26 cellular contexts compared by ENCODE assay signal in genomic region chr5:177188775-177189174, GRCh38. TPM values are rescaled to one million over a fixed set of nuclear protein-coding genes. Genes with fewer than 3 reads are reported as not detected.
DNase-seq lines count a peak whose midpoint lies in the region; ATAC-seq, FAIRE-seq and TF ChIP-seq lines count a peak whose summit lies in the region.
"Had no signal": no experiment of that assay in that cellular context is flagged by ENCODE, and none has a peak within 500 bp of the region (broad histone marks: within the 10 kb centered on the region; RNA-seq: fewer than 3 reads in every experiment).

No MANE protein-coding gene starts in this region.

- no peaks in the 10 kb centered on the region for H3K9me3 Mint-ChIP-seq in activated CD4-positive, alpha-beta T cell treated with anti-CD3 and anti-CD28 coated beads for 36 hours (ENCODE audit: low read depth)
- H3K9me3 Mint-ChIP-seq in central memory CD8-positive, alpha-beta T cell = no peaks in the 10 kb centered on the region
- no peaks in the 10 kb centered on the region for H3K9me3 Mint-ChIP-seq in nephron progenitor cell
- H3K9me3 Mint-ChIP-seq: CD14-positive monocyte had no signal

- H3K9me3 ChIP-seq in ascending aorta = no peaks in the 10 kb centered on the region
- H3K9me3 ChIP-seq: breast epithelium, lower lobe of right lung, prostate gland, sigmoid colon, stomach, tibial artery had no signal

- H3K27ac ChIP-seq in ascending aorta = no peak overlapping the region
- H3K27ac ChIP-seq: 22Rv1, breast epithelium, lower lobe of right lung, prostate gland, sigmoid colon, stomach, tibial artery had no signal

- H3K4me1 ChIP-seq in ascending aorta = peaks cover 0 to 3% of the 10 kb centered on the region in 2 donors
- H3K4me1 ChIP-seq: breast epithelium, prostate gland had no signal

- no peaks in the 10 kb centered on the region for H3K27me3 ChIP-seq in ascending aorta
- H3K27me3 ChIP-seq: breast epithelium, sigmoid colon, stomach, tibial artery had no signal

- POLR2A ChIA-PET in activated CD4-positive, alpha-beta T cell treated with anti-CD3 and anti-CD28 coated beads for 36 hours (lab: Charles Lee) = no interaction called here

- H3K4me3 Mint-ChIP-seq in activated CD4-positive, alpha-beta T cell treated with anti-CD3 and anti-CD28 coated beads for 36 hours = no peak overlapping the region
- H3K4me3 Mint-ChIP-seq in central memory CD8-positive, alpha-beta T cell = no peak overlapping the region
- no peak overlapping the region for H3K4me3 Mint-ChIP-seq in nephron progenitor cell
- H3K4me3 Mint-ChIP-seq: CD14-positive monocyte had no signal

- no peak overlapping the region for H3K4me3 ChIP-seq in ascending aorta
- H3K4me3 ChIP-seq: breast epithelium, lower lobe of right lung, prostate gland, sigmoid colon, stomach, tibial artery had no signal

- DNase-seq in activated CD4-positive, alpha-beta T cell treated with anti-CD3 and anti-CD28 coated beads for 36 hours = no peak
- no peak for DNase-seq in activated CD4-positive, alpha-beta T cell treated with anti-CD3 and anti-CD28 coated beads, Interleukin-2, amount 50 U/mL, for 4 hours
- DNase-seq in central memory CD8-positive, alpha-beta T cell (ENCODE audit: low spot score in 2 of 2) = no peak
- DNase-seq in nephron progenitor cell (no peak), ascending aorta (ENCODE audit: low spot score in 2 of 2) (no peak)
- DNase-seq in NK-92 treated with Interleukin-12 subunit alpha and Interleukin-12 subunit beta, amount 100 ng/mL, for 24 hours (lab: John Stamatoyannopoulos, UW) = no peak
- DNase-seq: amniotic stem cell; effector CD8-positive, alpha-beta T cell; head of caudate nucleus; lower lobe of right lung; NCI-H1105; NCI-H2029 treated with DMSO at 0.1 percent for 48 hours; NCI-H526 treated with DMSO at 0.1 percent for 48 hours; SIG-M5; sigmoid colon; stomach; tibial artery had no signal

- intact Hi-C loops in activated CD4-positive, alpha-beta T cell treated with anti-CD3 and anti-CD28 coated beads for 36 hours (cut with DNase I, micrococcal nuclease) = no loop called here
- intact Hi-C loops in ascending aorta (cut with DNase I) = no loop called here

- H3K4me1 Mint-ChIP-seq in activated CD4-positive, alpha-beta T cell treated with anti-CD3 and anti-CD28 coated beads for 36 hours = peaks cover 25% of the 10 kb centered on the region
- peaks cover 26% of the 10 kb centered on the region for H3K4me1 Mint-ChIP-seq in central memory CD8-positive, alpha-beta T cell
- H3K4me1 Mint-ChIP-seq in nephron progenitor cell = no peaks in the 10 kb centered on the region

- H3K27me3 Mint-ChIP-seq in activated CD4-positive, alpha-beta T cell treated with anti-CD3 and anti-CD28 coated beads for 36 hours = no peaks in the 10 kb centered on the region
- H3K27me3 Mint-ChIP-seq in central memory CD8-positive, alpha-beta T cell = no peaks in the 10 kb centered on the region
- H3K27me3 Mint-ChIP-seq in nephron progenitor cell (ENCODE audit: low read depth, poor library complexity) = no peaks in the 10 kb centered on the region

- FAIRE-seq in G401.6 (lab: Jason Lieb, UNC) = peak; percentile 37
- FAIRE-seq: colon, GM12892, H1 had no signal

- H3K36me3 ChIP-seq in ascending aorta = peaks cover 8 to 24% of the 10 kb centered on the region in 2 donors
- H3K36me3 ChIP-seq: breast epithelium, prostate gland had no signal

- no peak for ATAC-seq in activated CD4-positive, alpha-beta T cell treated with anti-CD3 and anti-CD28 coated beads for 36 hours
- ATAC-seq in central memory CD8-positive, alpha-beta T cell (replicated peaks; ENCODE audit: extremely low read depth, poor library complexity, severe bottlenecking) = no peak
- ATAC-seq in HG02970 (IDR thresholded peaks at IDR 0.05; ENCODE audit: low FRiP score, unreplicated experiment) = no peak
- ATAC-seq: lower lobe of right lung had no signal

- H3K27ac Mint-ChIP-seq in activated CD4-positive, alpha-beta T cell treated with anti-CD3 and anti-CD28 coated beads for 36 hours = peak overlapping the region; percentile 31
- H3K27ac Mint-ChIP-seq in central memory CD8-positive, alpha-beta T cell (ENCODE audit: low read depth) = peak overlapping the region; percentile 62
- peak overlapping the region; percentile 40 for H3K27ac Mint-ChIP-seq in nephron progenitor cell

- CTCF ChIA-PET in activated CD4-positive, alpha-beta T cell treated with anti-CD3 and anti-CD28 coated beads for 36 hours (lab: Charles Lee) = interaction anchor here (0.7 to 1.7 kb wide), 4 partner anchors 9 to 1299 kb away, joined by 3 to 5 read pairs (median 4); no protein-coding TSS in a partner anchor

- TF ChIP-seq CTCF in nephron progenitor cell (IDR thresholded peaks at IDR 0.05) (no peak), ascending aorta (IDR thresholded peaks at IDR 0.05) (no peak)

- H3K36me3 Mint-ChIP-seq in activated CD4-positive, alpha-beta T cell treated with anti-CD3 and anti-CD28 coated beads for 36 hours (ENCODE audit: low read depth) = peaks cover 7% of the 10 kb centered on the region
- peaks cover 25% of the 10 kb centered on the region for H3K36me3 Mint-ChIP-seq in central memory CD8-positive, alpha-beta T cell (ENCODE audit: insufficient read depth)
- peaks cover 54% of the 10 kb centered on the region for H3K36me3 Mint-ChIP-seq in nephron progenitor cell (ENCODE audit: low read depth)

RNA-seq across cellular contexts. Expression of gene NSD1, which starts 55.2 kb away (rescaled TPM):
- 10 to 100 TPM; 65.6 to 68.2 TPM for total RNA-seq in activated CD4-positive, alpha-beta T cell treated with anti-CD3 and anti-CD28 coated beads for 36 hours
- total RNA-seq in ascending aorta = 22.7 TPM
